In genomic region chr14:81323621-81324400, GRCh38 we compare ENCODE assay signal across 1 cellular context.
TF ChIP-seq lines count a peak whose summit lies in the region.

No MANE protein-coding gene starts in this region.

TF ChIP-seq in GM23338, 12 proteins besides CTCF, POLR2A, EP300 and RAD21 (continued from another document):
- no peak for TF ChIP-seq ZNF462 (CRISPR knock-in tag; IDR thresholded peaks at IDR 0.05)
- no peak for TF ChIP-seq ZNF114 (CRISPR knock-in tag; IDR thresholded peaks at IDR 0.05)
- TF ChIP-seq CREB1 (CRISPR knock-in tag; IDR thresholded peaks at IDR 0.05; ENCODE audit: low read depth), result no peak
- TF ChIP-seq STAT1 (IDR thresholded peaks at IDR 0.05; ENCODE audit: unreplicated experiment), result no peak
- TF ChIP-seq JUNB (IDR thresholded peaks at IDR 0.05; ENCODE audit: unreplicated experiment), result no peak
- no peak for TF ChIP-seq POLR2AphosphoS5 (IDR thresholded peaks at IDR 0.05; ENCODE audit: low read depth)
